20 cellular contexts compared by ENCODE assay signal in genomic region chrX:24027985-24028384, GRCh38.
"Had no signal": no experiment of that assay in that cellular context is flagged by ENCODE, and none has a peak within 500 bp of the region (broad histone marks: within the 10 kb centered on the region; RNA-seq: fewer than 3 reads in every experiment).

No MANE protein-coding gene starts in this region.

- H3K27ac Mint-ChIP-seq: natural killer cell; stimulated activated effector memory CD8-positive, alpha-beta T cell treated with anti-CD3 and anti-CD28 coated beads, Interleukin-12 subunit alpha, Interleukin-12 subunit beta, amount 100 ng/mL, for 72 hours had no signal

- H3K36me3 Mint-ChIP-seq: natural killer cell had no signal

- H3K4me3 Mint-ChIP-seq: effector memory CD8-positive, alpha-beta T cell had no signal

- H3K27me3 ChIP-seq: ovary, sigmoid colon, thyroid gland, vagina had no signal

- H3K9me3 Mint-ChIP-seq: effector memory CD8-positive, alpha-beta T cell; natural killer cell; stimulated activated effector memory CD8-positive, alpha-beta T cell treated with anti-CD3 and anti-CD28 coated beads, Interleukin-12 subunit alpha, Interleukin-12 subunit beta, amount 100 ng/mL, for 72 hours had no signal

- H3K4me1 ChIP-seq: lower lobe of right lung, psoas muscle, sigmoid colon, vagina had no signal

- H3K27ac ChIP-seq: lower lobe of right lung, ovary, psoas muscle, sigmoid colon, stomach, thyroid gland, vagina had no signal

- H3K36me3 ChIP-seq: lower lobe of right lung, ovary, sigmoid colon, stomach, thyroid gland, vagina had no signal

- H3K4me1 Mint-ChIP-seq: stimulated activated effector memory CD8-positive, alpha-beta T cell treated with anti-CD3 and anti-CD28 coated beads, Interleukin-12 subunit alpha, Interleukin-12 subunit beta, amount 100 ng/mL, for 72 hours had no signal

- ATAC-seq: effector memory CD8-positive, alpha-beta T cell; left ventricle myocardium superior; lower lobe of right lung; natural killer cell; psoas muscle; right cardiac atrium; stimulated activated effector memory CD8-positive, alpha-beta T cell treated with anti-CD3 and anti-CD28 coated beads, Interleukin-12 subunit alpha, Interleukin-12 subunit beta, amount 100 ng/mL, for 72 hours had no signal

- H3K27me3 Mint-ChIP-seq: effector memory CD8-positive, alpha-beta T cell had no signal

- H3K4me3 ChIP-seq: lower lobe of right lung, ovary, psoas muscle, sigmoid colon, stomach, thyroid gland, vagina had no signal

- DNase-seq: cortex of kidney; effector memory CD8-positive, alpha-beta T cell; head of caudate nucleus; left ventricle myocardium superior; lower lobe of right lung; natural killer cell; nucleus accumbens; ovary; posterior cingulate gyrus; psoas muscle; right cardiac atrium; sigmoid colon; stimulated activated CD4-positive, alpha-beta T cell treated with anti-CD3 and anti-CD28 coated beads, Interleukin-2, amount 100 ng/mL, for 24 hours; stimulated activated CD4-positive, alpha-beta T cell treated with anti-CD3 and anti-CD28 coated beads, Interleukin-4, amount 100 ng/mL, for 24 hours; stimulated activated naive CD4-positive, alpha-beta T cell treated with Interleukin-2 at 50 U/mL for 16 hours; stomach; thyroid gland; trophoblast cell had no signal

- H3K9me3 ChIP-seq: lower lobe of right lung, ovary, psoas muscle, sigmoid colon, stomach, thyroid gland, vagina had no signal
